In the genomic region with DNA sequence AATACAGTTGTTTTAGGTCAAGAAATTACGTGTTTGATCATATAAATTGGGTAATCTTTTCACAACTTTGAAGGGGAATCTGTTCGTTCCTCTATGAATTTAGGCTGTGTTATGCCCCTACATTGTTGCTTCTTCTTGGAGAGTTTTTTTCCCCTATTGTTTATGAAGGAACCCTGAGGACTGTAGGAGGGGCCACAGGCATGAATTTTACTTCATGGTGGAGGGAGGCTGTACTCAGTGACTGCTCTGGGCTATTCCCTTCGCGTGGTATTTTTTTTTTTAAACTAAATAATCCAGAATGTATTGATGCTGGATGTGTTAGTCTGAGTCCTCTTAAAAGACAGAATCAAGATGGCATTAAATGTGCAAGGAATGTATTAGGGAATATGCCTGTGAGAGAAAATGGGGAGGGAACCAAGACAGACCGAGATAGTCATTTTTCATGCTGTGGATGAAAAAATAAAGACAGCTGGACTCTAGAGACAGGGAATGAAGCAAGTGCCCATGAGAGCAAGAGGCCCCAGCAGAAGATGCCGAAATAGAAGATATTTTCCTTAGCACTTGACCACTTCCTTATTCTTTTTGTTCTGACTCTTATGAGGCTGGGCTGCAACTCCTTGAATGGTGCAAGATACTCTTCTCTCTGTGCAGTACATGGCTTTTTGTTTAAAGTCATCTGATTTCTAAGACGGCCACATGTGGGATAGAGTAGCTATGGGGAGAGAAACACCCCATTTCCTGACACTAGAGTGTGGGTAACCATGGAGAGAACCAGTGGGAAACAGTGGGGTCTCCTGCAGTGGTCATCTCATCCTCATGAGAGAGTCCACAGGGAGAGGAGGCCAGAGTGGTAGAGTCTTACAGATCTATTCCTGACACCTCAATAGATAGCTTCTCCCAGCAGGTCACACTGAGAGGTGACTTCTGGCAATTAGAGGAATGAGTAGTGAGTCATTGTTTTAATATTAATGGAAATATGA, we compare ENCODE assay signal across 11 cellular contexts. TPM values are rescaled to one million over a fixed set of nuclear protein-coding genes. Genes with fewer than 3 reads are reported as not detected.
DNase-seq lines count a peak whose midpoint lies in the region; ATAC-seq and TF ChIP-seq lines count a peak whose summit lies in the region.
"Had no signal": no experiment of that assay in that cellular context is flagged by ENCODE, and none has a peak within 500 bp of the region (broad histone marks: within the 10 kb centered on the region; RNA-seq: fewer than 3 reads in every experiment).

No MANE protein-coding gene starts in this region.

- no peaks in the 10 kb centered on the region for H3K27me3 Mint-ChIP-seq in chondrocyte (ENCODE audit: low read depth)
- peaks cover 58% of the 10 kb centered on the region for H3K27me3 Mint-ChIP-seq in T-helper 2 cell treated with Interferon-gamma antibody and Interleukin-4, amounts not matched to agents 5 μg/mL and 100 μg/mL, for 36 hours (ENCODE audit: low read depth)
- no peaks in the 10 kb centered on the region for H3K27me3 Mint-ChIP-seq in activated CD4-positive, alpha-beta memory T cell treated with anti-CD3 and anti-CD28 coated beads for 36 hours
- H3K27me3 Mint-ChIP-seq: CD4-positive, alpha-beta memory T cell; stimulated activated naive CD8-positive, alpha-beta T cell treated with anti-CD3 and anti-CD28 coated beads, Interleukin-15, Interleukin-2, amounts not matched to agents 100 ng/mL and 50 ng/mL, for 24 hours had no signal

- peak overlapping the region; percentile 44; the same call in 1 of the 2 replicates for H2AFZ ChIP-seq in GM23248

- no peaks in the 10 kb centered on the region for H3F3A ChIP-seq in GM23248 (ENCODE audit: insufficient read depth)

- WGBS in GM23248 (ENCODE audit: low coverage in 1 of 2, low lambda C conversion rate in 2 of 2, missing lambda C conversion rate in 2 of 2), 2 experiments = 83 to 90% methylated on average over 7 of the region's 7 CpGs

- no peaks in the 10 kb centered on the region for H3K9me3 ChIP-seq in GM23248 (ENCODE audit: low read depth)

- ATAC-seq in GM18502 (IDR thresholded peaks at IDR 0.05; ENCODE audit: poor library complexity, unreplicated experiment) = no peak
- no peak for ATAC-seq in GM21737 (IDR thresholded peaks at IDR 0.05; ENCODE audit: unreplicated experiment)

- no peak overlapping the region for H3K4me3 ChIP-seq in GM23248

- no peak overlapping the region for H3K9ac ChIP-seq in GM23248

- H3K36me3 ChIP-seq in GM23248 (ENCODE audit: low read depth) = no peaks in the 10 kb centered on the region

- H3K4me2 ChIP-seq in GM23248 (ENCODE audit: unreplicated experiment) = no peak overlapping the region

- H3K79me2 ChIP-seq in GM23248 (ENCODE audit: insufficient read depth) = no peaks in the 10 kb centered on the region

- H3K27ac ChIP-seq in GM23248 = no peak overlapping the region

- TF ChIP-seq CTCF in chondrocyte (IDR thresholded peaks at IDR 0.05) = no peak

- no peak for DNase-seq in GM23248
- peak; percentile 97 for DNase-seq in NOMO-1 treated with DMSO at 0.1 percent for 48 hours (lab: John Stamatoyannopoulos, UW; ENCODE audit: unreplicated experiment)
- DNase-seq in chondrocyte (ENCODE audit: low spot score) = no peak
- peak; percentile 62 for DNase-seq in pons (ENCODE audit: low spot score)
- no peak for DNase-seq in T-helper 2 cell treated with Interferon-gamma antibody and Interleukin-4, amounts not matched to agents 5 μg/mL and 100 μg/mL, for 36 hours (ENCODE audit: low spot score)
- DNase-seq in activated CD4-positive, alpha-beta memory T cell treated with anti-CD3 and anti-CD28 coated beads for 36 hours = no peak
- DNase-seq: CD4-positive, alpha-beta memory T cell; NCI-H2081 treated with DMSO at 0.1 percent for 48 hours had no signal

- H3K4me1 ChIP-seq in GM23248 (ENCODE audit: insufficient read depth) = no peaks in the 10 kb centered on the region

- H3K4me3 Mint-ChIP-seq in chondrocyte (ENCODE audit: unreplicated experiment) = no peak overlapping the region
- H3K4me3 Mint-ChIP-seq in T-helper 2 cell treated with Interferon-gamma antibody and Interleukin-4, amounts not matched to agents 5 μg/mL and 100 μg/mL, for 36 hours = no peak overlapping the region
- no peak overlapping the region for H3K4me3 Mint-ChIP-seq in activated CD4-positive, alpha-beta memory T cell treated with anti-CD3 and anti-CD28 coated beads for 36 hours
- H3K4me3 Mint-ChIP-seq: CD4-positive, alpha-beta memory T cell; stimulated activated naive CD8-positive, alpha-beta T cell treated with anti-CD3 and anti-CD28 coated beads, Interleukin-15, Interleukin-2, amounts not matched to agents 100 ng/mL and 50 ng/mL, for 24 hours had no signal

- H3K27me3 ChIP-seq in GM23248 (replicated peaks; ENCODE audit: insufficient read depth) = no peaks in the 10 kb centered on the region

- intact Hi-C loops in activated CD4-positive, alpha-beta memory T cell treated with anti-CD3 and anti-CD28 coated beads for 36 hours (cut with micrococcal nuclease) = no loop called here

- peaks cover 16% of the 10 kb centered on the region for H3K4me1 Mint-ChIP-seq in chondrocyte (ENCODE audit: low read depth)
- peaks cover 15% of the 10 kb centered on the region for H3K4me1 Mint-ChIP-seq in T-helper 2 cell treated with Interferon-gamma antibody and Interleukin-4, amounts not matched to agents 5 μg/mL and 100 μg/mL, for 36 hours (ENCODE audit: low read depth)
- peaks cover 5% of the 10 kb centered on the region for H3K4me1 Mint-ChIP-seq in activated CD4-positive, alpha-beta memory T cell treated with anti-CD3 and anti-CD28 coated beads for 36 hours (ENCODE audit: low read depth)

- H3K9me2 ChIP-seq in GM23248 (ENCODE audit: insufficient read depth) = no peaks in the 10 kb centered on the region

- H3K36me3 Mint-ChIP-seq in chondrocyte (ENCODE audit: low read depth) = no peaks in the 10 kb centered on the region
- peaks cover 2% of the 10 kb centered on the region for H3K36me3 Mint-ChIP-seq in T-helper 2 cell treated with Interferon-gamma antibody and Interleukin-4, amounts not matched to agents 5 μg/mL and 100 μg/mL, for 36 hours (ENCODE audit: low read depth)
- no peaks in the 10 kb centered on the region for H3K36me3 Mint-ChIP-seq in activated CD4-positive, alpha-beta memory T cell treated with anti-CD3 and anti-CD28 coated beads for 36 hours

- H4K20me1 ChIP-seq in GM23248 (ENCODE audit: insufficient read depth) = no peaks in the 10 kb centered on the region

- H3K27ac Mint-ChIP-seq in chondrocyte (ENCODE audit: unreplicated experiment) = peak overlapping the region; percentile 13
- H3K27ac Mint-ChIP-seq in T-helper 2 cell treated with Interferon-gamma antibody and Interleukin-4, amounts not matched to agents 5 μg/mL and 100 μg/mL, for 36 hours = no peak overlapping the region
- no peak overlapping the region for H3K27ac Mint-ChIP-seq in activated CD4-positive, alpha-beta memory T cell treated with anti-CD3 and anti-CD28 coated beads for 36 hours
- H3K27ac Mint-ChIP-seq: stimulated activated naive CD8-positive, alpha-beta T cell treated with anti-CD3 and anti-CD28 coated beads, Interleukin-15, Interleukin-2, amounts not matched to agents 100 ng/mL and 50 ng/mL, for 24 hours had no signal

- peaks cover 4% of the 10 kb centered on the region for H3K9me3 Mint-ChIP-seq in chondrocyte (ENCODE audit: low read depth)
- H3K9me3 Mint-ChIP-seq in T-helper 2 cell treated with Interferon-gamma antibody and Interleukin-4, amounts not matched to agents 5 μg/mL and 100 μg/mL, for 36 hours = no peaks in the 10 kb centered on the region
- H3K9me3 Mint-ChIP-seq in activated CD4-positive, alpha-beta memory T cell treated with anti-CD3 and anti-CD28 coated beads for 36 hours = peaks cover 8% of the 10 kb centered on the region
- H3K9me3 Mint-ChIP-seq: stimulated activated naive CD8-positive, alpha-beta T cell treated with anti-CD3 and anti-CD28 coated beads, Interleukin-15, Interleukin-2, amounts not matched to agents 100 ng/mL and 50 ng/mL, for 24 hours had no signal

- POLR2A ChIA-PET in activated CD4-positive, alpha-beta memory T cell treated with anti-CD3 and anti-CD28 coated beads for 36 hours (lab: Charles Lee) = no interaction called here

- CTCF ChIA-PET in activated CD4-positive, alpha-beta memory T cell treated with anti-CD3 and anti-CD28 coated beads for 36 hours (lab: Charles Lee) = interaction anchor here (0.6 kb wide), 1 partner anchor 457 kb away, joined by 3 read pairs; no protein-coding TSS in a partner anchor

- in situ Hi-C loops in GM23248 (cut with MboI) = no loop called here

RNA-seq across cellular contexts. Expression of a gene that starts 18.2 kb away (rescaled TPM):
- 235 and 265 TPM in 2 replicates for total RNA-seq in GM23248 (2014; rRNA removed; shearing (Covaris generic))
- polyA plus RNA-seq in GM23248 (2016; fragmentation: Nextera tagmentation; extraction: Ambion mirVana) = 177 and 180 TPM in 2 replicates
- total RNA-seq in chondrocyte = 429 to 498 TPM (median 485 TPM) in 3 replicates
- 10 to 100 TPM; 27.8 to 29.2 TPM for total RNA-seq in activated CD4-positive, alpha-beta memory T cell treated with anti-CD3 and anti-CD28 coated beads for 36 hours

Comparison
In these comparisons a context has a peak if more than half of its experiments do, and no peak if none do; other contexts are left out.
1. DNase-seq: peak in NOMO-1 treated with DMSO at 0.1 percent for 48 hours (single experiment) and pons (single experiment); none in GM23248 (single experiment), chondrocyte (single experiment), T-helper 2 cell treated with Interferon-gamma antibody and Interleukin-4, amounts not matched to agents 5 μg/mL and 100 μg/mL, for 36 hours (single experiment) and activated CD4-positive, alpha-beta memory T cell treated with anti-CD3 and anti-CD28 coated beads for 36 hours (single experiment).